8 cellular contexts compared by ENCODE assay signal in genomic region chr5:133996683-133997252, GRCh38. TPM values are rescaled to one million over a fixed set of nuclear protein-coding genes. Genes with fewer than 3 reads are reported as not detected.
DNase-seq lines count a peak whose midpoint lies in the region; ATAC-seq, FAIRE-seq and TF ChIP-seq lines count a peak whose summit lies in the region.

No MANE protein-coding gene starts in this region.

- intact Hi-C loops in activated CD8-positive, alpha-beta T cell treated with anti-CD3 and anti-CD28 coated beads for 36 hours (cut with micrococcal nuclease), result no loop called here
- intact Hi-C loops in HepG2 (cut with micrococcal nuclease; ENCODE audit: unreplicated experiment), result no loop called here

- peaks cover 9% of the 10 kb centered on the region for H3K27me3 Mint-ChIP-seq in GM23338 (ENCODE audit: insufficient read depth, low read depth, poor library complexity)
- H3K27me3 Mint-ChIP-seq in activated CD8-positive, alpha-beta T cell treated with anti-CD3 and anti-CD28 coated beads for 36 hours, result no peaks in the 10 kb centered on the region

- H3K27me3 ChIP-seq in GM23338 (ENCODE audit: insufficient read depth), result no peaks in the 10 kb centered on the region
- H3K27me3 ChIP-seq in HepG2 (ENCODE audit: control insufficient read depth in 1 of 2, insufficient read depth in 2 of 2, low read length in 2 of 2), result no peaks in the 10 kb centered on the region

- DNase-seq in CD1c-positive myeloid dendritic cell (ENCODE audit: extremely low spot score) (peak; percentile 28), GM23338 (ENCODE audit: low spot score) (peak; percentile 83), HepG2 (ENCODE audit: low spot score) (no peak), cortex of kidney (lab: John Stamatoyannopoulos, UW) (no peak), middle frontal gyrus (ENCODE audit: extremely low spot score, low spot score) (no peak)
- no peak for DNase-seq in activated CD8-positive, alpha-beta T cell treated with anti-CD3 and anti-CD28 coated beads for 36 hours
- DNase-seq in stimulated activated naive CD8-positive, alpha-beta T cell treated with anti-CD3 and anti-CD28 coated beads, Interleukin-15, Interleukin-2, amounts not matched to agents 100 U/mL and 50 U/mL, for 24 hours, result no peak

- H3K4me1 ChIP-seq in GM23338 (ENCODE audit: insufficient read depth) (peaks cover 24% of the 10 kb centered on the region), HepG2 (ENCODE audit: insufficient read depth, low read length) (peaks cover 93% of the 10 kb centered on the region)

- TF ChIP-seq CTCF in GM23338 (conservative IDR thresholded peaks at IDR 0.05; ENCODE audit: low read depth in 2 of 2) (peak; percentile 82 to 90), HepG2 (CRISPR knock-in tag; IDR thresholded peaks at IDR 0.05) (peak; percentile 73)
- TF ChIP-seq CTCF in activated CD8-positive, alpha-beta T cell treated with anti-CD3 and anti-CD28 coated beads for 36 hours (IDR thresholded peaks at IDR 0.05), result peak; percentile 65

- no peak overlapping the region for H3K4me3 Mint-ChIP-seq in GM23338
- H3K4me3 Mint-ChIP-seq in activated CD8-positive, alpha-beta T cell treated with anti-CD3 and anti-CD28 coated beads for 36 hours, result no peak overlapping the region

- in situ Hi-C loops in HepG2 (cut with HindIII; ENCODE audit: extremely low pct_ligation_motif_present, low pct_unique_long_range_greater_than_20kb), result no loop called here

- peaks cover 48% of the 10 kb centered on the region for H3K4me1 Mint-ChIP-seq in GM23338
- peaks cover 66% of the 10 kb centered on the region for H3K4me1 Mint-ChIP-seq in activated CD8-positive, alpha-beta T cell treated with anti-CD3 and anti-CD28 coated beads for 36 hours (ENCODE audit: low read depth)

- H4K20me1 ChIP-seq in GM23338 (replicated peaks; ENCODE audit: insufficient read depth), result peaks cover 80% of the 10 kb centered on the region
- H4K20me1 ChIP-seq in HepG2 (ENCODE audit: insufficient read depth, low read length), result peaks cover 89% of the 10 kb centered on the region

- WGBS in HepG2 (ENCODE audit: low lambda C conversion rate), result 52% methylated on average over 3 of the region's 3 CpGs

- TF ChIP-seq EP300 in HepG2 (IDR thresholded peaks at IDR 0.05; ENCODE audit: low read depth in 2 of 2, low read length in 2 of 2) (no peak), HepG2 (CRISPR knock-in tag; IDR thresholded peaks at IDR 0.05; ENCODE audit: borderline replicate concordance) (no peak)

- CTCF ChIA-PET in activated CD8-positive, alpha-beta T cell treated with anti-CD3 and anti-CD28 coated beads for 36 hours (lab: Charles Lee), result interaction anchor here (0.8 to 2.9 kb wide), 14 partner anchors 8 to 207 kb away, joined by 3 to 11 read pairs (median 4); partner anchors contain the start of gene VDAC1
- CTCF ChIA-PET in HepG2 (lab: Yijun Ruan, JAX; ENCODE audit: low intra/inter-chr PET ratio, low total read pairs), result no interaction called here

- POLR2A ChIA-PET in activated CD8-positive, alpha-beta T cell treated with anti-CD3 and anti-CD28 coated beads for 36 hours (lab: Charles Lee), result no interaction called here
- POLR2A ChIA-PET in HepG2 (lab: Yijun Ruan, JAX), result interaction anchor here (2.1 to 7.4 kb wide), 4 partner anchors 8 to 26 kb away, joined by 16 to 94 read pairs (median 44); partner anchors contain the start of genes C5orf15 and VDAC1

- TF ChIP-seq RAD21 in HepG2 (CRISPR knock-in tag; IDR thresholded peaks at IDR 0.05), result no peak

- no peaks in the 10 kb centered on the region for H3K9me2 ChIP-seq in GM23338 (ENCODE audit: insufficient read depth)

- peak; percentile 84 for ATAC-seq in GM23338
- ATAC-seq in activated CD8-positive, alpha-beta T cell treated with anti-CD3 and anti-CD28 coated beads for 36 hours, result no peak
- peak; percentile 18 for ATAC-seq in HepG2
- no peak for ATAC-seq in HG02678 (IDR thresholded peaks at IDR 0.05; ENCODE audit: unreplicated experiment)
- no peak for ATAC-seq in stimulated activated naive CD8-positive, alpha-beta T cell treated with anti-CD3 and anti-CD28 coated beads, Interleukin-15, Interleukin-2, amounts not matched to agents 100 U/mL and 50 U/mL, for 24 hours

- H3K27ac ChIP-seq in GM23338 (ENCODE audit: low read depth) (no peak overlapping the region), HepG2 (ENCODE audit: extremely low read length, insufficient read depth, low read length) (peak overlapping the region; percentile 16)

- no peak overlapping the region for H3K4me3 ChIP-seq in GM23338
- H3K4me3 ChIP-seq in HepG2 (replicated peaks in 1 of 3; ENCODE audit: insufficient read depth in 1 of 3, low read depth in 2 of 3, low read length in 3 of 3), result 0 out of 6 replicates have a peak overlapping the region, but pooled peaks of 1 of the 3 experiments have one; percentile 53

- H3K36me3 ChIP-seq in GM23338 (ENCODE audit: insufficient read depth), result peaks cover 2% of the 10 kb centered on the region; the same call in 1 of the 2 replicates
- peaks cover 6 to 14% of the 10 kb centered on the region in 2 experiments for H3K36me3 ChIP-seq in HepG2 (replicated peaks in 1 of 2; ENCODE audit: control insufficient read depth in 1 of 2, insufficient read depth in 2 of 2, low read length in 2 of 2)

- H3K9me3 ChIP-seq in HepG2 (ENCODE audit: low read length), result no peaks in the 10 kb centered on the region

- peaks cover 14% of the 10 kb centered on the region for H3K36me3 Mint-ChIP-seq in GM23338 (ENCODE audit: low read depth)
- peaks cover 26% of the 10 kb centered on the region for H3K36me3 Mint-ChIP-seq in activated CD8-positive, alpha-beta T cell treated with anti-CD3 and anti-CD28 coated beads for 36 hours (ENCODE audit: low read depth)

- FAIRE-seq in HepG2 (lab: Jason Lieb, UNC), result no peak

- BruUV-seq in HepG2 (replicated peaks; lab: Mats Ljungman, UMichigan), result no TSS peak

- H3F3A ChIP-seq in GM23338 (replicated peaks; ENCODE audit: low read depth), result 0 out of 2 replicates have a peak, but pooled peaks cover 6% of the 10 kb centered on the region

- no peak for TF ChIP-seq POLR2A in HepG2 (IDR thresholded peaks at IDR 0.05; ENCODE audit: insufficient read depth in 1 of 2, low read depth in 2 of 2, low read length in 2 of 2)

- H3K79me2 ChIP-seq in GM23338 (replicated peaks; ENCODE audit: insufficient read depth), result peaks cover 100% of the 10 kb centered on the region
- peaks cover 98% of the 10 kb centered on the region for H3K79me2 ChIP-seq in HepG2 (ENCODE audit: insufficient read depth, low read length)

- H3K4me2 ChIP-seq in GM23338 (no peak overlapping the region), HepG2 (ENCODE audit: low read depth, low read length) (peak overlapping the region; percentile 87)

- no peaks in the 10 kb centered on the region for H3K9me3 Mint-ChIP-seq in GM23338
- H3K9me3 Mint-ChIP-seq in activated CD8-positive, alpha-beta T cell treated with anti-CD3 and anti-CD28 coated beads for 36 hours, result no peaks in the 10 kb centered on the region

- no peak overlapping the region for H3K9ac ChIP-seq in HepG2 (ENCODE audit: insufficient read depth, low read depth, low read length)

- peak overlapping the region; percentile 43; the same call in 1 of the 2 replicates for H3K27ac Mint-ChIP-seq in GM23338
- no peak overlapping the region for H3K27ac Mint-ChIP-seq in activated CD8-positive, alpha-beta T cell treated with anti-CD3 and anti-CD28 coated beads for 36 hours

- H2AFZ ChIP-seq in GM23338 (no peak overlapping the region), HepG2 (ENCODE audit: low read length) (no peak overlapping the region)

RNA-seq across cellular contexts. Expression of gene VDAC1, which starts 8.0 kb away (rescaled TPM):
- 329 and 363 TPM in 2 replicates for total RNA-seq in GM23338 (2014; rRNA removed; shearing (Covaris generic))
- 285 and 300 TPM in 2 replicates for polyA plus RNA-seq in GM23338 (2016; fragmentation: Nextera tagmentation; extraction: Ambion mirVana)
- total RNA-seq in activated CD8-positive, alpha-beta T cell treated with anti-CD3 and anti-CD28 coated beads for 36 hours, result 100 to 1,000 TPM; 481 to 484 TPM
- total RNA-seq in HepG2 (2016; rRNA removed; fragmentation: Illumina TruSeq; extraction: Trizol), result 380 and 481 TPM in 2 replicates
- 142 and 143 TPM in 2 replicates for total RNA-seq in HepG2 (2016; cell fraction: cytosol; rRNA removed; fragmentation: Illumina TruSeq; extraction: Trizol; ENCODE audit: low read depth)
- 391 and 476 TPM in 2 replicates for total RNA-seq in HepG2 (2016; cell fraction: insoluble cytoplasmic fraction; rRNA removed; fragmentation: Illumina TruSeq; extraction: Trizol)
- total RNA-seq in HepG2 (2016; cell fraction: membrane; rRNA removed; fragmentation: Illumina TruSeq; extraction: Trizol), result 267 and 273 TPM in 2 replicates
- 160 and 168 TPM in 2 replicates for total RNA-seq in HepG2 (2016; cell fraction: nucleus; rRNA removed; fragmentation: Illumina TruSeq; extraction: Trizol)
- polyA plus RNA-seq in HepG2 (2011; rRNA removed), result 112 and 119 TPM in 2 replicates
- 99.4 and 136 TPM in 2 replicates for polyA plus RNA-seq in HepG2 (2011; cell fraction: cytosol; rRNA removed)
- polyA plus RNA-seq in HepG2 (2011; cell fraction: nucleus; rRNA removed), result 68.8 and 87.6 TPM in 2 replicates
- polyA plus RNA-seq in HepG2 (2012), result 283 and 305 TPM in 2 replicates
- polyA plus RNA-seq in HepG2 (2016; cell fraction: cytosol; fragmentation: Illumina TruSeq; extraction: Trizol; ENCODE audit: low read depth), result 122 and 132 TPM in 2 replicates
- polyA plus RNA-seq in HepG2 (2016; cell fraction: insoluble cytoplasmic fraction; fragmentation: Illumina TruSeq; extraction: Trizol; ENCODE audit: low read depth), result 522 and 545 TPM in 2 replicates
- 196 and 202 TPM in 2 replicates for polyA plus RNA-seq in HepG2 (2016; cell fraction: membrane; fragmentation: Illumina TruSeq; extraction: Trizol; ENCODE audit: low read depth)
- 247 and 250 TPM in 2 replicates for polyA plus RNA-seq in HepG2 (2016; cell fraction: nucleus; fragmentation: Illumina TruSeq; extraction: Trizol; ENCODE audit: insufficient read depth, low read depth)
- polyA minus RNA-seq in HepG2 (2011; rRNA and poly(A)+ RNA removed; ENCODE audit: low replicate concordance), result 53.4 and 93.5 TPM in 2 replicates
- polyA minus RNA-seq in HepG2 (2011; cell fraction: cytosol; rRNA and poly(A)+ RNA removed), result 105 and 139 TPM in 2 replicates
- polyA minus RNA-seq in HepG2 (2011; cell fraction: nucleus; rRNA and poly(A)+ RNA removed), result 59.4 and 73.6 TPM in 2 replicates

RNA-seq across cellular contexts. Expression of gene C5orf15, which starts 28.3 kb away (rescaled TPM):
- 61.4 and 67.4 TPM in 2 replicates for total RNA-seq in GM23338 (2014; rRNA removed; shearing (Covaris generic))
- polyA plus RNA-seq in GM23338 (2016; fragmentation: Nextera tagmentation; extraction: Ambion mirVana) (28.6 and 37.7 TPM in 2 replicates), HepG2 (2011; rRNA removed) (82.7 and 84.1 TPM in 2 replicates)
- total RNA-seq in activated CD8-positive, alpha-beta T cell treated with anti-CD3 and anti-CD28 coated beads for 36 hours, result 10 to 100 TPM; 27.4 to 30.8 TPM
- total RNA-seq in HepG2 (2016; rRNA removed; fragmentation: Illumina TruSeq; extraction: Trizol), result 35.7 and 58.5 TPM in 2 replicates
- 5.8 and 7.0 TPM in 2 replicates for total RNA-seq in HepG2 (2016; cell fraction: cytosol; rRNA removed; fragmentation: Illumina TruSeq; extraction: Trizol; ENCODE audit: low read depth)
- total RNA-seq in HepG2 (2016; cell fraction: insoluble cytoplasmic fraction; rRNA removed; fragmentation: Illumina TruSeq; extraction: Trizol), result 32.4 and 58.3 TPM in 2 replicates
- total RNA-seq in HepG2 (2016; cell fraction: membrane; rRNA removed; fragmentation: Illumina TruSeq; extraction: Trizol), result 14.0 and 15.0 TPM in 2 replicates
- 50.5 and 53.2 TPM in 2 replicates for total RNA-seq in HepG2 (2016; cell fraction: nucleus; rRNA removed; fragmentation: Illumina TruSeq; extraction: Trizol)
- 55.7 and 70.1 TPM in 2 replicates for polyA plus RNA-seq in HepG2 (2011; cell fraction: cytosol; rRNA removed)
- polyA plus RNA-seq in HepG2 (2011; cell fraction: nucleus; rRNA removed), result 26.9 and 28.5 TPM in 2 replicates
- polyA plus RNA-seq in HepG2 (2012), result 50.8 and 57.3 TPM in 2 replicates
- 4.5 and 5.3 TPM in 2 replicates for polyA plus RNA-seq in HepG2 (2016; cell fraction: cytosol; fragmentation: Illumina TruSeq; extraction: Trizol; ENCODE audit: low read depth)
- polyA plus RNA-seq in HepG2 (2016; cell fraction: insoluble cytoplasmic fraction; fragmentation: Illumina TruSeq; extraction: Trizol; ENCODE audit: low read depth), result 54.9 and 56.5 TPM in 2 replicates
- polyA plus RNA-seq in HepG2 (2016; cell fraction: membrane; fragmentation: Illumina TruSeq; extraction: Trizol; ENCODE audit: low read depth), result 13.6 and 14.8 TPM in 2 replicates
- polyA plus RNA-seq in HepG2 (2016; cell fraction: nucleus; fragmentation: Illumina TruSeq; extraction: Trizol; ENCODE audit: insufficient read depth, low read depth), result 125 and 131 TPM in 2 replicates
- polyA minus RNA-seq in HepG2 (2011; rRNA and poly(A)+ RNA removed; ENCODE audit: low replicate concordance), result 27.4 and 37.7 TPM in 2 replicates
- 57.0 and 75.9 TPM in 2 replicates for polyA minus RNA-seq in HepG2 (2011; cell fraction: cytosol; rRNA and poly(A)+ RNA removed)
- polyA minus RNA-seq in HepG2 (2011; cell fraction: nucleus; rRNA and poly(A)+ RNA removed), result 20.3 and 34.9 TPM in 2 replicates

Comparison
In these comparisons a context has a peak if more than half of its experiments do, and no peak if none do; other contexts are left out.
1. DNase-seq: peak in CD1c-positive myeloid dendritic cell (single experiment) and GM23338 (single experiment); none in activated CD8-positive, alpha-beta T cell treated with anti-CD3 and anti-CD28 coated beads for 36 hours (single experiment), HepG2 (single experiment), cortex of kidney (single experiment), middle frontal gyrus (single experiment) and stimulated activated naive CD8-positive, alpha-beta T cell treated with anti-CD3 and anti-CD28 coated beads, Interleukin-15, Interleukin-2, amounts not matched to agents 100 U/mL and 50 U/mL, for 24 hours (single experiment).
2. ATAC-seq: peak in GM23338 (single experiment) and HepG2 (single experiment); none in activated CD8-positive, alpha-beta T cell treated with anti-CD3 and anti-CD28 coated beads for 36 hours (single experiment), HG02678 (single experiment) and stimulated activated naive CD8-positive, alpha-beta T cell treated with anti-CD3 and anti-CD28 coated beads, Interleukin-15, Interleukin-2, amounts not matched to agents 100 U/mL and 50 U/mL, for 24 hours (single experiment).
3. Peak in every context shown above with its lines, with median percentiles within 50 percentile points of each other: CTCF ChIP-seq.